Comparison of ENCODE assay signal across 15 cellular contexts in the genomic region with DNA sequence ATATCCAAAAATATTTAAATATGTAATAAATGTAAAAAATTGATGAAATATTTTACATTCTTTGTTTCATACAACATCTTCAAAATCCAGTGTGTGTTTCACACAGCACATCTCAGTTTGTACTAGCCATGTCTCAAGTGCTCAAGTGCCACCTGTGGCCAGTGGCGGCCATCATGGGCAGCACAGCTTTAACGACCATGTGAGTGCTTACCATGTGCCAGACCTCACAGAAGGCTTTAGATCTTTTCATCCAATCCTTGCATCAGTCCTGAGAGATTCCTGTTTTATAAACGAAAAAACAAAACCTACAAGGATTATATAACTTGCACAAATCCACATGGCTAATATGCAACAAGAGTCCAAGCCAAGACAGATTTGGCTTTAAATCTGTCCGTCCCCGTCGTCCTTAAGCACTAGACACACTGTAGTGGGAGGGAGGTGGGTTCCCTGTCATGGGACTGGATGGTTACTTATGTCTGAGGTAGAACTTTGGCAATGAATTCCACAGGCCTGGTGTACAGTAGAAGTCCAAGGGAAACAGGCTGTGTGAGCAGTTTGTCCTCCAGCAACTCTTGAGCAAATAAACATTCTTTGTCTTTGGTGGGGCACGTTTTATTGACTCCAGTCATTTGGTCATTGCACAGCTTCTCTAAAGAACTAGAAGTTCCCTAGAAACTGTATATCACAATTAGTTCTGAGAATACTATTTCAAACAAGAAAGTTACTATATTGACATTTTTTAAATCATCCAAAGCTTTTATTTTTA. TPM values are rescaled to one million over a fixed set of nuclear protein-coding genes. Genes with fewer than 3 reads are reported as not detected.
DNase-seq lines count a peak whose midpoint lies in the region; ATAC-seq, FAIRE-seq and TF ChIP-seq lines count a peak whose summit lies in the region.
"Had no signal": no experiment of that assay in that cellular context is flagged by ENCODE, and none has a peak within 500 bp of the region (broad histone marks: within the 10 kb centered on the region; RNA-seq: fewer than 3 reads in every experiment).

No MANE protein-coding gene starts in this region.

- H2BK120ac ChIP-seq in H1 (replicated peaks; ENCODE audit: low read depth, low read length), result no peak overlapping the region

- peak overlapping the region; percentile 84 for H2AFZ ChIP-seq in ACC112 (ENCODE audit: low read length, unreplicated experiment)
- no peak overlapping the region for H2AFZ ChIP-seq in H1 (ENCODE audit: low read length)

- H3K23ac ChIP-seq in H1 (ENCODE audit: insufficient read length), result no peak overlapping the region

- POLR2A ChIA-PET in H1 (lab: Charles Lee; ENCODE audit: partially characterized antibody), result no interaction called here

- H3K14ac ChIP-seq in H1 (ENCODE audit: insufficient read length), result no peak overlapping the region

- no peak overlapping the region for H2BK12ac ChIP-seq in H1 (ENCODE audit: low read depth, low read length)

- no peaks in the 10 kb centered on the region for H3K27me3 Mint-ChIP-seq in Calu3 (ENCODE audit: unreplicated experiment)
- H3K27me3 Mint-ChIP-seq: central memory CD8-positive, alpha-beta T cell had no signal

- no peaks in the 10 kb centered on the region for H3K79me2 ChIP-seq in ACC112 (ENCODE audit: control insufficient read depth, insufficient read depth, low read length, unreplicated experiment)
- H3K79me2 ChIP-seq in H1 (ENCODE audit: control insufficient read depth in 1 of 2, insufficient read depth in 2 of 2, low read length in 2 of 2), result no peaks in the 10 kb centered on the region

- H3K27ac ChIP-seq in ACC112 (ENCODE audit: low read depth, low read length) (peak overlapping the region; percentile 83), H1 (ENCODE audit: low read depth, low read length) (no peak overlapping the region), mucosa of rectum (ENCODE audit: low read depth in 2 of 2, low read length in 2 of 2) (peak overlapping the region; percentile 52 to 66)

- H3K27me3 ChIP-seq in ACC112 (ENCODE audit: insufficient read depth, low read length), result no peaks in the 10 kb centered on the region
- no peaks in the 10 kb centered on the region for H3K27me3 ChIP-seq in MG63
- H3K27me3 ChIP-seq in H1 (replicated peaks in 1 of 4; ENCODE audit: control insufficient read depth in 3 of 4, extremely low read depth in 1 of 4, insufficient read depth in 3 of 4, low read length in 3 of 4), result no peaks in the 10 kb centered on the region
- H3K27me3 ChIP-seq in mucosa of rectum (ENCODE audit: control insufficient read depth in 2 of 2, insufficient read depth in 2 of 2, low read length in 2 of 2), result no peaks in the 10 kb centered on the region
- no peaks in the 10 kb centered on the region for H3K27me3 ChIP-seq in HAP-1 (ENCODE audit: low read depth)

- H3K9me3 ChIP-seq in MG63 (no peaks in the 10 kb centered on the region), H1 (ENCODE audit: insufficient read depth in 2 of 2, low read depth in 1 of 2, low read length in 1 of 2) (no peaks in the 10 kb centered on the region), mucosa of rectum (ENCODE audit: control insufficient read depth in 2 of 2, low read length in 2 of 2) (no peaks in the 10 kb centered on the region), HAP-1 (no peaks in the 10 kb centered on the region)

- peaks cover 44% of the 10 kb centered on the region for H3K4me1 Mint-ChIP-seq in Calu3 (ENCODE audit: low read depth, unreplicated experiment)
- H3K4me1 Mint-ChIP-seq: H9 had no signal

- H3K36me3 ChIP-seq in ACC112 (ENCODE audit: insufficient read depth, low read length) (no peaks in the 10 kb centered on the region), MG63 (no peaks in the 10 kb centered on the region), H1 (ENCODE audit: control insufficient read depth in 2 of 4, insufficient read depth in 4 of 4, low read length in 3 of 4) (peaks cover 0 to 7% (median 1%) of the 10 kb centered on the region in 4 experiments; a peak in 2 of 8 replicates), mucosa of rectum (ENCODE audit: control insufficient read depth in 2 of 2, insufficient read depth in 2 of 2, low read length in 2 of 2) (peaks cover 8 to 21% of the 10 kb centered on the region in 2 donors), HAP-1 (replicated peaks) (no peaks in the 10 kb centered on the region)

- DNase-seq in MG63 (peak; percentile 26), H1 (ENCODE audit: low read depth in 1 of 2, low spot score in 2 of 2) (no peak), HAP-1 (ENCODE audit: low spot score in 2 of 2) (no peak), Calu3 (no peak)
- DNase-seq: activated CD4-positive, alpha-beta T cell treated with anti-CD3 and anti-CD28 coated beads, Interleukin-2, amount 50 U/mL, for 4 hours; H9; NCI-H1694; SHP77 had no signal

- H2BK20ac ChIP-seq in H1 (ENCODE audit: low read length), result no peak overlapping the region

- no peak overlapping the region; the same call in 1 of the 2 replicates for H3K4me3 ChIP-seq in ACC112 (ENCODE audit: low read depth, low read length)
- no peak overlapping the region for H3K4me3 ChIP-seq in MG63
- H3K4me3 ChIP-seq in H1 (ENCODE audit: extremely low read depth in 1 of 4, insufficient read depth in 2 of 4, low read depth in 3 of 4, low read length in 4 of 4), result no peak overlapping the region
- no peak overlapping the region for H3K4me3 ChIP-seq in mucosa of rectum (ENCODE audit: low read length in 2 of 2)
- no peak overlapping the region for H3K4me3 ChIP-seq in HAP-1

- no peak for TF ChIP-seq EP300 in H1 (IDR thresholded peaks at IDR 0.05; ENCODE audit: borderline replicate concordance in 1 of 2, low read depth in 2 of 2, low read length in 2 of 2)

- in situ Hi-C loops in HAP-1 (cut with MboI; ENCODE audit: low sequenced_read_pairs), result no loop called here

- TF ChIP-seq POLR2A in H1 (IDR thresholded peaks at IDR 0.05; ENCODE audit: control extremely low read depth in 1 of 2, low read depth in 2 of 2, low read length in 2 of 2), result no peak

- no peak overlapping the region for H2BK15ac ChIP-seq in H1 (ENCODE audit: low read length)

- WGBS in H1 (ENCODE audit: extremely low coverage in 1 of 2, insufficient coverage in 1 of 2, insufficient read length in 1 of 2, insufficient replicate concordance in 2 of 2, low coverage in 1 of 2, low lambda C conversion rate in 2 of 2, missing lambda C conversion rate in 1 of 2), 2 experiments, result 82% methylated on average over 7 of the region's 7 CpGs; no CpG with 5 or more reads in 1 of the 2 experiments

- H3K36me3 Mint-ChIP-seq in Calu3 (ENCODE audit: insufficient read depth, unreplicated experiment), result no peaks in the 10 kb centered on the region

- H3K4me3 Mint-ChIP-seq in Calu3 (ENCODE audit: low read depth, unreplicated experiment), result no peak overlapping the region
- H3K4me3 Mint-ChIP-seq: central memory CD8-positive, alpha-beta T cell; H9 had no signal

- no peak overlapping the region for H3K56ac ChIP-seq in H1 (replicated peaks; ENCODE audit: insufficient read length, low read depth, low read length)

- BruUV-seq in Calu3 (replicated peaks; lab: Mats Ljungman, UMichigan), result no TSS peak

- no peak overlapping the region for H4K5ac ChIP-seq in H1 (ENCODE audit: insufficient read length, low read depth, low read length)

- H3K4ac ChIP-seq in H1 (replicated peaks; ENCODE audit: insufficient read length, low read depth, low read length), result no peak overlapping the region

- TF ChIP-seq CTCF in H1 (IDR thresholded peaks at IDR 0.05; ENCODE audit: control extremely low read depth in 1 of 3, insufficient read depth in 1 of 3, low read depth in 1 of 3, low read length in 3 of 3) (no peak), Calu3 (IDR thresholded peaks at IDR 0.05; ENCODE audit: unreplicated experiment) (no peak)

- H3K79me1 ChIP-seq in H1 (ENCODE audit: low read depth, low read length), result no peaks in the 10 kb centered on the region

- H2AK5ac ChIP-seq in H1 (ENCODE audit: low read depth, low read length), result no peak overlapping the region

- H3K27ac Mint-ChIP-seq in Calu3 (ENCODE audit: unreplicated experiment), result no peak overlapping the region
- H3K27ac Mint-ChIP-seq: H9 had no signal

- H3K9ac ChIP-seq in H1 (replicated peaks in 1 of 4; ENCODE audit: extremely low read depth in 1 of 4, low read depth in 3 of 4, low read length in 3 of 4) (no peak overlapping the region), mucosa of rectum (ENCODE audit: low read depth in 1 of 2, low read length in 2 of 2) (no peak overlapping the region)

- no peaks in the 10 kb centered on the region for H3K23me2 ChIP-seq in H1 (ENCODE audit: low read depth, low read length)

- no peak for FAIRE-seq in H1 (lab: Jason Lieb, UNC)
- FAIRE-seq: islet of Langerhans had no signal

- H3K4me1 ChIP-seq in ACC112 (ENCODE audit: control insufficient read depth, insufficient read depth, low read length, unreplicated experiment), result peaks cover 52% of the 10 kb centered on the region
- H3K4me1 ChIP-seq in H1 (replicated peaks in 1 of 4; ENCODE audit: control insufficient read depth in 3 of 4, insufficient read depth in 4 of 4, low read length in 3 of 4), result no peaks in the 10 kb centered on the region
- peaks cover 4 to 6% of the 10 kb centered on the region in 2 donors for H3K4me1 ChIP-seq in mucosa of rectum (ENCODE audit: control insufficient read depth in 2 of 2, insufficient read depth in 2 of 2, low read length in 2 of 2)
- no peaks in the 10 kb centered on the region for H3K4me1 ChIP-seq in HAP-1

- no peaks in the 10 kb centered on the region for H3K9me3 Mint-ChIP-seq in Calu3 (ENCODE audit: low read depth, unreplicated experiment)
- H3K9me3 Mint-ChIP-seq: central memory CD8-positive, alpha-beta T cell; H9 had no signal

- no peak overlapping the region for H4K91ac ChIP-seq in H1 (replicated peaks; ENCODE audit: insufficient read length, low read length)

- H2BK5ac ChIP-seq in H1 (ENCODE audit: low read depth, low read length), result no peak overlapping the region

- intact Hi-C loops in Calu3 (cut with micrococcal nuclease; ENCODE audit: unreplicated experiment), result no loop called here

- no peak overlapping the region for H4K8ac ChIP-seq in H1 (ENCODE audit: extremely low read depth, insufficient read depth, low read length)

- no peaks in the 10 kb centered on the region for H4K20me1 ChIP-seq in H1 (replicated peaks in 1 of 2; ENCODE audit: control insufficient read depth in 1 of 2, insufficient read depth in 2 of 2, low read length in 2 of 2)

- no peak overlapping the region for H3K4me2 ChIP-seq in H1 (ENCODE audit: insufficient read depth in 1 of 2, low read depth in 2 of 2, low read length in 2 of 2)

- CTCF ChIA-PET in H1 (lab: Charles Lee; ENCODE audit: partially characterized antibody), result interaction anchor here (0.6 to 1.5 kb wide), 5 partner anchors 12 to 89 kb away, joined by 3 to 4 read pairs (median 3); no protein-coding TSS in a partner anchor
- CTCF ChIA-PET in Calu3 (lab: Charles Lee), result interaction anchor here (1.8 kb wide), 1 partner anchor 15 kb away, joined by 4 read pairs; no protein-coding TSS in a partner anchor

- ATAC-seq in HG02798 (IDR thresholded peaks at IDR 0.05; ENCODE audit: poor library complexity, unreplicated experiment) (no peak), HG02885 (IDR thresholded peaks at IDR 0.05; ENCODE audit: poor library complexity, unreplicated experiment) (no peak)
- ATAC-seq: sciatic nerve had no signal

- no peak for TF ChIP-seq RAD21 in H1 (IDR thresholded peaks at IDR 0.05 in 1 of 2, conservative IDR thresholded peaks at IDR 0.05 in 1 of 2; ENCODE audit: low read depth in 2 of 2, low read length in 2 of 2)

- no peak overlapping the region for H3K18ac ChIP-seq in H1 (ENCODE audit: extremely low read depth, low read length)

RNA-seq across cellular contexts. Expression of a gene that starts 25.0 kb away (rescaled TPM):
- total RNA-seq in MG63 (2014; rRNA removed; shearing (Covaris generic); ENCODE audit: low replicate concordance), result 12.5 and 13.4 TPM in 2 replicates
- total RNA-seq in H1 (2021; fragmentation: NEBNext Ultra II Directional; extraction: Animal tissue kit (Norgen Biotek cat#: 25700)), result 23.8 and 25.0 TPM in 2 replicates
- 24.8 and 29.1 TPM in 2 replicates for polyA plus RNA-seq in H1 (2011; rRNA removed)
- 21.8 TPM for polyA plus RNA-seq in H1 (2011; cell fraction: cytosol; rRNA removed)
- polyA plus RNA-seq in H1 (2011; cell fraction: nucleus; rRNA removed), result 23.8 TPM
- 13.1 to 19.7 TPM (median 17.0 TPM) in 4 replicates for polyA plus RNA-seq in H1 (2012, experiment 1 of 2)
- 5.9 TPM for polyA plus RNA-seq in H1 (2012, experiment 2 of 2)
- polyA plus RNA-seq in H1 (2013, experiment 1 of 2), result 36.9 TPM
- polyA plus RNA-seq in H1 (2013, experiment 2 of 2), result 40.1 TPM
- polyA minus RNA-seq in H1 (2011; rRNA and poly(A)+ RNA removed), result 47.0 and 57.9 TPM in 2 replicates
- polyA minus RNA-seq in H1 (2011; cell fraction: cytosol; rRNA and poly(A)+ RNA removed), result 16.6 TPM
- 30.5 TPM for polyA minus RNA-seq in H1 (2011; cell fraction: nucleus; rRNA and poly(A)+ RNA removed)
- 13.6 and 14.4 TPM in 2 replicates for total RNA-seq in Calu3 (2022)
